ENCODE assay signal across 8 cellular contexts in the genomic region with DNA sequence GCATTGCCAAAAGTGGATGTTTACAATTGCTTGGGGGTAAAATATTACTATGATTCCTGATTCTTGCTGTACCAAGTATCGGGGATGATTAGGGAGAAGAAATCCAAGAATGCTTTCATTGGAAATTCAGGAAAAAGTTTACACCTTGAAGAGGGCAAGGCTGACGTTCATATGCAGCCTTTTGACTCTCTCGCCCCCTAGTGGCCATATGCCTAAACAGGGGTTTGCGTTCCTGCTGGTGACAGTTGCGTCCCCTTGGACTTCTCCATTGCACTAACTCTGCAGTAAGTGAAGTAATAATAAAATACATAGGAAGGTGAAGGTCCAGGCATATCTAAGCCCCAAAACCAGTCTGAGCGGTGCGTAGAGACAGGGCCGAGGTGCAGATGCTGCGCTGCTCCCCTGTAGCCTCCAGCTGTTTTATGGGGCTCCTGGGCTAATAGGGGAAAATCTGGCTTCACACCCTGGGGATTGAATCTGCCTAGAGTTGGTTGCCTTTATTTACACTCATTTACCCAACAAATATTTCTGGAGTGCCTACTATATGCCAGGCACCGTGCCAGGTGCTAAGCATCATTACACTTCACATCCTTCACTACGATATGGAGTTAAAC. TPM values are rescaled to one million over a fixed set of nuclear protein-coding genes. Genes with fewer than 3 reads are reported as not detected.
DNase-seq lines count a peak whose midpoint lies in the region; ATAC-seq, FAIRE-seq and TF ChIP-seq lines count a peak whose summit lies in the region.

No MANE protein-coding gene starts in this region.

- TF ChIP-seq POLR2A in A549 (IDR thresholded peaks at IDR 0.05; ENCODE audit: low read length) = no peak

- H2BK15ac ChIP-seq in mesendoderm (replicated peaks; ENCODE audit: low read depth) = no peak overlapping the region

- in situ Hi-C loops in GM13977 (cut with MboI; ENCODE audit: low pct_unique_long_range_greater_than_20kb, low sequenced_read_pairs, unreplicated experiment) = loop anchor here (25.0 kb wide), 1 partner anchor 209 kb away; no protein-coding TSS in a partner anchor

- no peak overlapping the region for H4K5ac ChIP-seq in mesendoderm (ENCODE audit: low read length)

- H3K56ac ChIP-seq in mesendoderm (ENCODE audit: low read length) = no peak overlapping the region

- H2BK120ac ChIP-seq in mesendoderm (ENCODE audit: low read depth, low read length) = no peak overlapping the region

- H3K27ac Mint-ChIP-seq in activated CD4-positive, alpha-beta memory T cell treated with anti-CD3 and anti-CD28 coated beads, Interleukin-2, amount 10 ng/mL, durations not matched to agents 7 days and 5 days = no peak overlapping the region
- H3K27ac Mint-ChIP-seq in effector memory CD8-positive, alpha-beta T cell = no peak overlapping the region

- no peaks in the 10 kb centered on the region for H3K9me3 ChIP-seq in A549

- CTCF ChIA-PET in A549 (lab: Yijun Ruan, JAX) = interaction anchor here (0.6 to 3.8 kb wide), 21 partner anchors 9 to 1038 kb away, joined by 3 to 21 read pairs (median 4); a partner anchor contains a TSS
- CTCF ChIA-PET in activated CD4-positive, alpha-beta memory T cell treated with anti-CD3 and anti-CD28 coated beads, Interleukin-2, amount 10 ng/mL, durations not matched to agents 7 days and 5 days (lab: Charles Lee) = interaction anchor here (0.9 to 1.3 kb wide), 3 partner anchors 19 to 882 kb away, joined by 3 read pairs; no protein-coding TSS in a partner anchor

- H3K4me3 Mint-ChIP-seq in activated CD4-positive, alpha-beta memory T cell treated with anti-CD3 and anti-CD28 coated beads, Interleukin-2, amount 10 ng/mL, durations not matched to agents 7 days and 5 days = no peak overlapping the region
- no peak overlapping the region for H3K4me3 Mint-ChIP-seq in effector memory CD8-positive, alpha-beta T cell

- DNase-seq in A549 (ENCODE audit: low read depth in 1 of 2, low spot score in 1 of 2) (peak; percentile 61 to 72), GM13977 (ENCODE audit: low spot score) (peak; percentile 74), NCI-H2227 (lab: John Stamatoyannopoulos, UW; ENCODE audit: unreplicated experiment) (peak; percentile 73), mesendoderm (peak; percentile 81)
- peak; percentile 61 for DNase-seq in activated CD4-positive, alpha-beta memory T cell treated with anti-CD3 and anti-CD28 coated beads, Interleukin-2, amount 10 ng/mL, durations not matched to agents 7 days and 5 days
- DNase-seq in effector memory CD8-positive, alpha-beta T cell = peak; percentile 39 to 50 (median 47)
- DNase-seq in stimulated activated CD8-positive, alpha-beta memory T cell treated with anti-CD3 and anti-CD28 coated beads, Interleukin-7, amount 100 ng/mL, for 1 hour (ENCODE audit: low read depth in 2 of 2) = peak; percentile 22 to 45

- H3K18ac ChIP-seq in mesendoderm (ENCODE audit: low read length) = no peak overlapping the region

- no peak overlapping the region for H3K4ac ChIP-seq in mesendoderm (ENCODE audit: low read depth, low read length)

- H2BK5ac ChIP-seq in mesendoderm (ENCODE audit: low read length) = no peak overlapping the region

- 10% methylated on average over 11 of the region's 11 CpGs for WGBS in A549 (ENCODE audit: missing lambda C conversion rate)
- no CpG with 5 or more reads among the region's 11 CpGs for WGBS in mesendoderm (ENCODE audit: extremely low coverage, insufficient coverage, low lambda C conversion rate)

- H3K4me1 Mint-ChIP-seq in activated CD4-positive, alpha-beta memory T cell treated with anti-CD3 and anti-CD28 coated beads, Interleukin-2, amount 10 ng/mL, durations not matched to agents 7 days and 5 days = no peaks in the 10 kb centered on the region
- no peaks in the 10 kb centered on the region for H3K4me1 Mint-ChIP-seq in effector memory CD8-positive, alpha-beta T cell (ENCODE audit: low read depth in 2 of 2)

- no peak overlapping the region for H3K4me3 ChIP-seq in A549
- H3K4me3 ChIP-seq in mesendoderm (ENCODE audit: low read length) = no peak overlapping the region

- H3K27ac ChIP-seq in A549 (no peak overlapping the region), mesendoderm (ENCODE audit: low read depth, low read length) (no peak overlapping the region)

- H3K27me3 Mint-ChIP-seq in activated CD4-positive, alpha-beta memory T cell treated with anti-CD3 and anti-CD28 coated beads, Interleukin-2, amount 10 ng/mL, durations not matched to agents 7 days and 5 days = no peaks in the 10 kb centered on the region
- no peaks in the 10 kb centered on the region for H3K27me3 Mint-ChIP-seq in effector memory CD8-positive, alpha-beta T cell

- no peaks in the 10 kb centered on the region for H3K79me1 ChIP-seq in mesendoderm (ENCODE audit: low read length)

- no peak for TF ChIP-seq EP300 in A549 (IDR thresholded peaks at IDR 0.05)

- H4K8ac ChIP-seq in mesendoderm (ENCODE audit: low read depth, low read length) = no peak overlapping the region

- ATAC-seq in A549 (peak; percentile 91 to 95; a peak in 5 of 6 replicates), HG03039 (IDR thresholded peaks at IDR 0.05; ENCODE audit: unreplicated experiment) (peak; percentile 75)
- ATAC-seq in effector memory CD8-positive, alpha-beta T cell (replicated peaks) = no peak

- FAIRE-seq in A549 (lab: Jason Lieb, UNC) = peak; percentile 51

- no peaks in the 10 kb centered on the region for H3K9me3 Mint-ChIP-seq in activated CD4-positive, alpha-beta memory T cell treated with anti-CD3 and anti-CD28 coated beads, Interleukin-2, amount 10 ng/mL, durations not matched to agents 7 days and 5 days
- H3K9me3 Mint-ChIP-seq in effector memory CD8-positive, alpha-beta T cell = no peaks in the 10 kb centered on the region

- H2AK5ac ChIP-seq in mesendoderm (ENCODE audit: low read length) = no peak overlapping the region

- H3K9ac ChIP-seq in mesendoderm (ENCODE audit: low read length) = no peak overlapping the region

- POLR2A ChIA-PET in A549 (lab: Yijun Ruan, JAX) = no interaction called here
- POLR2A ChIA-PET in activated CD4-positive, alpha-beta memory T cell treated with anti-CD3 and anti-CD28 coated beads, Interleukin-2, amount 10 ng/mL, durations not matched to agents 7 days and 5 days (lab: Charles Lee) = no interaction called here

- no peaks in the 10 kb centered on the region for H3K27me3 ChIP-seq in mesendoderm (ENCODE audit: insufficient read depth, low read length, poor library complexity)

- H3K23ac ChIP-seq in mesendoderm (ENCODE audit: low read length) = no peak overlapping the region

- H3K36me3 ChIP-seq in mesendoderm (ENCODE audit: control insufficient read depth, insufficient read depth, low read length) = no peaks in the 10 kb centered on the region

- no peaks in the 10 kb centered on the region for H3K79me2 ChIP-seq in mesendoderm (ENCODE audit: control insufficient read depth, insufficient read depth, low read length)

- H3K36me3 Mint-ChIP-seq in activated CD4-positive, alpha-beta memory T cell treated with anti-CD3 and anti-CD28 coated beads, Interleukin-2, amount 10 ng/mL, durations not matched to agents 7 days and 5 days (ENCODE audit: low read depth) = no peaks in the 10 kb centered on the region
- H3K36me3 Mint-ChIP-seq in effector memory CD8-positive, alpha-beta T cell (ENCODE audit: insufficient read depth) = no peaks in the 10 kb centered on the region

- TF ChIP-seq RAD21 in A549 (conservative IDR thresholded peaks at IDR 0.05 in 1 of 2, IDR thresholded peaks at IDR 0.05 in 1 of 2) = peak; percentile 66 to 80

- TF ChIP-seq CTCF in A549 (IDR thresholded peaks at IDR 0.05) = peak; percentile 83
- peak; percentile 97 for TF ChIP-seq CTCF in GM13977 (IDR thresholded peaks at IDR 0.05; ENCODE audit: extremely low read depth, insufficient read depth, missing control alignments)

- H3K4me2 ChIP-seq in A549 (no peak overlapping the region), mesendoderm (ENCODE audit: low read length) (no peak overlapping the region)

- H3K4me1 ChIP-seq in A549 = no peaks in the 10 kb centered on the region
- no peaks in the 10 kb centered on the region for H3K4me1 ChIP-seq in mesendoderm (ENCODE audit: control insufficient read depth, low read depth, low read length)

TF ChIP-seq in A549, 52 proteins besides CTCF, POLR2A, EP300 and RAD21:
- TF ChIP-seq HDAC2 (IDR thresholded peaks at IDR 0.05) = no peak
- no peak for TF ChIP-seq RNF2 (IDR thresholded peaks at IDR 0.05; ENCODE audit: borderline replicate concordance, low read depth)
- TF ChIP-seq HOXA7 (CRISPR knock-in tag; IDR thresholded peaks at IDR 0.05) = no peak
- TF ChIP-seq MAFK (IDR thresholded peaks at IDR 0.05; ENCODE audit: partially characterized antibody) = no peak
- no peak for TF ChIP-seq MAZ (IDR thresholded peaks at IDR 0.05; ENCODE audit: borderline replicate concordance, low read depth, low read length)
- TF ChIP-seq SMC3 (IDR thresholded peaks at IDR 0.05) = peak; percentile 68

RNA-seq across cellular contexts. Expression of a gene that starts 12.4 kb away (rescaled TPM):
- 2.7 and 2.9 TPM in 2 replicates for polyA plus RNA-seq in A549 (2011; rRNA removed)
- 1.2 and 1.3 TPM in 2 replicates for polyA plus RNA-seq in A549 (2012; cell fraction: cytosol; rRNA removed)
- 3.0 TPM in 2 replicates for polyA plus RNA-seq in A549 (2012; cell fraction: nucleus; rRNA removed)
- 1.5 to 2.0 TPM (median 2.0 TPM) in 3 replicates for polyA plus RNA-seq in A549 (2017; fragmentation: RNase III; extraction: RNeasy Plus Mini Kit Qiagen cat#74134 plus additional on column Dnase treatment)
- 5.0 and 5.6 TPM in 2 replicates for polyA minus RNA-seq in A549 (2011; rRNA and poly(A)+ RNA removed)
- 1 to 10 TPM; 2.0 TPM for total RNA-seq in activated CD4-positive, alpha-beta memory T cell treated with anti-CD3 and anti-CD28 coated beads, Interleukin-2, amount 10 ng/mL, durations not matched to agents 7 days and 5 days
- 4.2 TPM for polyA plus RNA-seq in mesendoderm (2013, experiment 1 of 2)
- 4.3 TPM for polyA plus RNA-seq in mesendoderm (2013, experiment 2 of 2)
